8 cellular contexts compared by ENCODE assay signal in genomic region chr22:49960967-49961600, GRCh38. TPM values are rescaled to one million over a fixed set of nuclear protein-coding genes. Genes with fewer than 3 reads are reported as not detected.
DNase-seq lines count a peak whose midpoint lies in the region; ATAC-seq and TF ChIP-seq lines count a peak whose summit lies in the region.

No MANE protein-coding gene starts in this region.

- no peak; the same call in 1 of the 2 replicates for TF ChIP-seq EP300 in Ishikawa (IDR thresholded peaks at IDR 0.05; ENCODE audit: borderline replicate concordance)

- ATAC-seq in HG03280 (IDR thresholded peaks at IDR 0.05; ENCODE audit: unreplicated experiment): no peak

- intact Hi-C loops in cardiac septum (cut with DNase I): loop anchor here (2.0 to 10.0 kb wide), 2 partner anchors 24 to 244 kb away; partner anchors contain the start of gene SELENOO
- intact Hi-C loops in posterior vena cava (cut with DNase I): loop anchor here in 1 of 2 donors (5.0 kb wide), 1 partner anchor 281 kb away; no protein-coding TSS in a partner anchor

- DNase-seq in Daoy (ENCODE audit: low read depth): peak; percentile 72
- DNase-seq in activated gamma-delta T cell (lab: John Stamatoyannopoulos, UW): peak; percentile 44
- DNase-seq in cardiac septum (ENCODE audit: low spot score): peak; percentile 77
- DNase-seq in posterior vena cava (ENCODE audit: low spot score): peak; percentile 86
- DNase-seq in AML-193 (lab: John Stamatoyannopoulos, UW): no peak
- DNase-seq in A172 (ENCODE audit: low spot score): no peak

- peak; percentile 29; the same call in 1 of the 2 replicates for TF ChIP-seq RAD21 in Ishikawa (IDR thresholded peaks at IDR 0.05; ENCODE audit: low read depth)

TF ChIP-seq in Ishikawa, 13 proteins besides CTCF, POLR2A, EP300 and RAD21:
- TF ChIP-seq YY1 (IDR thresholded peaks at IDR 0.05; ENCODE audit: low read depth): no peak
- no peak for TF ChIP-seq CEBPB (IDR thresholded peaks at IDR 0.05)
- no peak for TF ChIP-seq TAF1 (IDR thresholded peaks at IDR 0.05; ENCODE audit: low read depth)
- no peak for TF ChIP-seq REST (IDR thresholded peaks at IDR 0.05; ENCODE audit: low read depth)
- TF ChIP-seq, protein P1, sequence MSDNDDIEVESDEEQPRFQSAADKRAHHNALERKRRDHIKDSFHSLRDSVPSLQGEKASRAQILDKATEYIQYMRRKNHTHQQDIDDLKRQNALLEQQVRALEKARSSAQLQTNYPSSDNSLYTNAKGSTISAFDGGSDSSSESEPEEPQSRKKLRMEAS (IDR thresholded peaks at IDR 0.05): peak; percentile 71
- no peak for TF ChIP-seq ZBTB7A (IDR thresholded peaks at IDR 0.05; ENCODE audit: low read depth)
- TF ChIP-seq FOXM1 (IDR thresholded peaks at IDR 0.05; ENCODE audit: borderline replicate concordance, low read depth): no peak
- no peak for TF ChIP-seq NFIC (IDR thresholded peaks at IDR 0.05)
- TF ChIP-seq USF1 (IDR thresholded peaks at IDR 0.05): no peak; the same call in 1 of the 2 replicates
- no peak for TF ChIP-seq EGR1 (IDR thresholded peaks at IDR 0.05)
- TF ChIP-seq TEAD4 (IDR thresholded peaks at IDR 0.05): peak; percentile 39; the same call in 1 of the 2 replicates
- peak; percentile 44; the same call in 1 of the 2 replicates for TF ChIP-seq CREB1 (IDR thresholded peaks at IDR 0.05; ENCODE audit: low read depth)
- TF ChIP-seq TCF12 (IDR thresholded peaks at IDR 0.05; ENCODE audit: low read depth): peak; percentile 70; the same call in 1 of the 2 replicates

RNA-seq across cellular contexts. Expression of gene PIM3, which starts 0.5 kb away (rescaled TPM):
- total RNA-seq in Daoy (2014; rRNA removed; shearing (Covaris generic)): 73.1 and 87.7 TPM in 2 replicates
- total RNA-seq in cardiac septum (31.3 TPM), posterior vena cava (10 to 100 TPM; 29.9 to 37.2 TPM)
- total RNA-seq in A172 (2014; rRNA removed; shearing (Covaris generic)): 41.7 and 48.7 TPM in 2 replicates

RNA-seq across cellular contexts. Expression of gene CRELD2, which starts 42.6 kb away (rescaled TPM):
- total RNA-seq in Daoy (2014; rRNA removed; shearing (Covaris generic)): 59.4 and 82.5 TPM in 2 replicates
- total RNA-seq in cardiac septum (32.9 TPM), posterior vena cava (10 to 100 TPM; 27.5 to 45.4 TPM)
- 41.9 and 48.3 TPM in 2 replicates for total RNA-seq in A172 (2014; rRNA removed; shearing (Covaris generic))

RNA-seq across cellular contexts. Expression of gene ALG12, which starts 42.8 kb away (rescaled TPM):
- 12.6 and 16.3 TPM in 2 replicates for total RNA-seq in Daoy (2014; rRNA removed; shearing (Covaris generic))
- total RNA-seq in cardiac septum (14.3 TPM), posterior vena cava (10 to 100 TPM in 1 of 2 donors, 1 to 10 TPM in 1; 8.9 to 11.7 TPM)
- 8.8 and 10.4 TPM in 2 replicates for total RNA-seq in A172 (2014; rRNA removed; shearing (Covaris generic))

RNA-seq across cellular contexts. Expression of gene IL17REL, which starts 51.5 kb away (rescaled TPM):
- not detected in 2 replicates for total RNA-seq in Daoy (2014; rRNA removed; shearing (Covaris generic))
- total RNA-seq in cardiac septum: not detected
- total RNA-seq in posterior vena cava: not detected
- total RNA-seq in A172 (2014; rRNA removed; shearing (Covaris generic)): not detected in 2 replicates

Comparison
In these comparisons a context has a peak if more than half of its experiments do, and no peak if none do; other contexts are left out.
1. DNase-seq: peak in Daoy (single experiment), activated gamma-delta T cell (single experiment), cardiac septum (single experiment) and posterior vena cava (single experiment); none in AML-193 (0 of 2) and A172 (single experiment).